Comparison of ENCODE assay signal across 23 cellular contexts in genomic region chr5:82419559-82420332, GRCh38.
DNase-seq lines count a peak whose midpoint lies in the region; ATAC-seq, FAIRE-seq and TF ChIP-seq lines count a peak whose summit lies in the region.
"Had no signal": no experiment of that assay in that cellular context is flagged by ENCODE, and none has a peak within 500 bp of the region (broad histone marks: within the 10 kb centered on the region; RNA-seq: fewer than 3 reads in every experiment).

No MANE protein-coding gene starts in this region.

- H3K23ac ChIP-seq in mesendoderm (ENCODE audit: low read length) = no peak overlapping the region

- H3K27me3 Mint-ChIP-seq in activated naive CD4-positive, alpha-beta T cell treated with anti-CD3 and anti-CD28 coated beads, Interleukin-2, amount 10 ng/mL, durations not matched to agents 7 days and 5 days = no peaks in the 10 kb centered on the region
- no peaks in the 10 kb centered on the region for H3K27me3 Mint-ChIP-seq in naive thymus-derived CD8-positive, alpha-beta T cell
- H3K27me3 Mint-ChIP-seq: activated naive CD4-positive, alpha-beta T cell treated with anti-CD3 and anti-CD28 coated beads, Interleukin-2, amount 50 U/mL, for 24 hours; CD4-positive, alpha-beta memory T cell had no signal

- H3K79me2 ChIP-seq in K562 (ENCODE audit: control insufficient read depth, insufficient read depth, low read length) (no peaks in the 10 kb centered on the region), mesendoderm (ENCODE audit: control insufficient read depth, insufficient read depth, low read length) (no peaks in the 10 kb centered on the region)

- no peaks in the 10 kb centered on the region for H3K36me3 ChIP-seq in HUES48 (ENCODE audit: control insufficient read depth, insufficient read depth, low read length)
- H3K36me3 ChIP-seq in K562 (ENCODE audit: control insufficient read depth, insufficient read depth, low read length) = no peaks in the 10 kb centered on the region
- no peaks in the 10 kb centered on the region for H3K36me3 ChIP-seq in mesendoderm (ENCODE audit: control insufficient read depth, insufficient read depth, low read length)
- H3K36me3 ChIP-seq: neutrophil, WERI-Rb-1 had no signal

- peak overlapping the region; percentile 28 for H2BK5ac ChIP-seq in mesendoderm (ENCODE audit: low read length)

- intact Hi-C loops in K562 (cut with micrococcal nuclease) = no loop called here

- H3K9me3 ChIP-seq in HUES48 (ENCODE audit: control insufficient read depth, insufficient read depth, low read length) (no peaks in the 10 kb centered on the region), K562 (replicated peaks; ENCODE audit: control insufficient read depth, insufficient read depth, low read depth, low read length) (no peaks in the 10 kb centered on the region)
- H3K9me3 ChIP-seq: neutrophil had no signal

- H2BK120ac ChIP-seq in mesendoderm (ENCODE audit: low read depth, low read length) = no peak overlapping the region

- no peak overlapping the region for H2BK15ac ChIP-seq in mesendoderm (replicated peaks; ENCODE audit: low read depth)

- H3K9me1 ChIP-seq in K562 (ENCODE audit: control insufficient read depth, insufficient read depth, low read length) = no peaks in the 10 kb centered on the region

- no peaks in the 10 kb centered on the region for H3K9me3 Mint-ChIP-seq in activated naive CD4-positive, alpha-beta T cell treated with anti-CD3 and anti-CD28 coated beads, Interleukin-2, amount 10 ng/mL, durations not matched to agents 7 days and 5 days
- no peaks in the 10 kb centered on the region for H3K9me3 Mint-ChIP-seq in naive thymus-derived CD8-positive, alpha-beta T cell
- H3K9me3 Mint-ChIP-seq: activated naive CD4-positive, alpha-beta T cell treated with anti-CD3 and anti-CD28 coated beads, Interleukin-2, amount 50 U/mL, for 24 hours; CD4-positive, alpha-beta memory T cell had no signal

- TF ChIP-seq CTCF in K562 (IDR thresholded peaks at IDR 0.05 in 2 of 3, conservative IDR thresholded peaks at IDR 0.05 in 1 of 3; ENCODE audit: insufficient read depth in 2 of 3, low read depth in 1 of 3, low read length in 3 of 3) = no peak
- no peak for TF ChIP-seq CTCF in omental fat pad (IDR thresholded peaks at IDR 0.05)

- no peak for TF ChIP-seq POLR2A in K562 (conservative IDR thresholded peaks at IDR 0.05)

- H3K36me3 Mint-ChIP-seq in activated naive CD4-positive, alpha-beta T cell treated with anti-CD3 and anti-CD28 coated beads, Interleukin-2, amount 10 ng/mL, durations not matched to agents 7 days and 5 days = no peaks in the 10 kb centered on the region
- no peaks in the 10 kb centered on the region for H3K36me3 Mint-ChIP-seq in naive thymus-derived CD8-positive, alpha-beta T cell
- H3K36me3 Mint-ChIP-seq: CD4-positive, alpha-beta memory T cell had no signal

- WGBS in K562 (ENCODE audit: insufficient coverage, low coverage, missing lambda C conversion rate) = 35% methylated on average over 6 of the region's 6 CpGs
- no CpG with 5 or more reads among the region's 6 CpGs for WGBS in mesendoderm (ENCODE audit: extremely low coverage, insufficient coverage, low lambda C conversion rate)

- CTCF ChIA-PET in K562 (lab: Yijun Ruan, JAX; ENCODE audit: low intra/inter-chr PET ratio) = no interaction called here
- CTCF ChIA-PET in activated naive CD4-positive, alpha-beta T cell treated with anti-CD3 and anti-CD28 coated beads, Interleukin-2, amount 10 ng/mL, durations not matched to agents 7 days and 5 days (lab: Charles Lee) = no interaction called here

- no peak for TF ChIP-seq EP300 in K562 (IDR thresholded peaks at IDR 0.05; ENCODE audit: low read length)

- no peak overlapping the region for H4K8ac ChIP-seq in mesendoderm (ENCODE audit: low read depth, low read length)

- no TSS peak for BruUV-seq in K562 (replicated peaks; lab: Mats Ljungman, UMichigan)

- no peak overlapping the region for H3K4me3 Mint-ChIP-seq in activated naive CD4-positive, alpha-beta T cell treated with anti-CD3 and anti-CD28 coated beads, Interleukin-2, amount 10 ng/mL, durations not matched to agents 7 days and 5 days
- no peak overlapping the region for H3K4me3 Mint-ChIP-seq in naive thymus-derived CD8-positive, alpha-beta T cell
- H3K4me3 Mint-ChIP-seq: activated naive CD4-positive, alpha-beta T cell treated with anti-CD3 and anti-CD28 coated beads, Interleukin-2, amount 50 U/mL, for 24 hours; CD4-positive, alpha-beta memory T cell had no signal

- peak overlapping the region; percentile 66 for H2AFZ ChIP-seq in K562 (ENCODE audit: low read depth, low read length)

- in situ Hi-C loops in K562 (cut with MboI) = no loop called here

- H3K4me1 ChIP-seq in HUES48 (ENCODE audit: control insufficient read depth, insufficient read depth, low read length) (peaks cover 19% of the 10 kb centered on the region), K562 (replicated peaks in 1 of 2; ENCODE audit: control insufficient read depth in 2 of 2, insufficient read depth in 2 of 2, low read length in 2 of 2) (peaks cover 17 to 70% of the 10 kb centered on the region in 2 experiments), mesendoderm (ENCODE audit: control insufficient read depth, low read depth, low read length) (peaks cover 3% of the 10 kb centered on the region)

- H3K9ac ChIP-seq in HUES48 (ENCODE audit: low read depth, low read length) = no peak overlapping the region
- H3K9ac ChIP-seq in K562 (ENCODE audit: insufficient read depth in 1 of 2, low read depth in 2 of 2, low read length in 2 of 2) = no peak overlapping the region
- no peak overlapping the region for H3K9ac ChIP-seq in mesendoderm (ENCODE audit: low read length)
- H3K9ac ChIP-seq: KMS-11 had no signal

- no peak overlapping the region for H3K18ac ChIP-seq in mesendoderm (ENCODE audit: low read length)

- peak overlapping the region; percentile 12 for H3K56ac ChIP-seq in mesendoderm (ENCODE audit: low read length)

- H3K27me3 ChIP-seq in HUES48 (ENCODE audit: control insufficient read depth, insufficient read depth, low read length) (no peaks in the 10 kb centered on the region), K562 (ENCODE audit: control insufficient read depth in 2 of 2, insufficient read depth in 2 of 2, low read length in 2 of 2) (no peaks in the 10 kb centered on the region), mesendoderm (ENCODE audit: insufficient read depth, low read length, poor library complexity) (no peaks in the 10 kb centered on the region)
- H3K27me3 ChIP-seq: neutrophil had no signal

- no peak overlapping the region for H2AK5ac ChIP-seq in mesendoderm (ENCODE audit: low read length)

- peak overlapping the region; percentile 22; the same call in 1 of the 2 replicates for H3K4me2 ChIP-seq in K562 (ENCODE audit: insufficient read depth, low read length)
- H3K4me2 ChIP-seq in mesendoderm (ENCODE audit: low read length) = no peak overlapping the region
- H3K4me2 ChIP-seq: KMS-11 had no signal

- no peak for TF ChIP-seq RAD21 in K562 (CRISPR knock-in tag; conservative IDR thresholded peaks at IDR 0.05 in 1 of 2, IDR thresholded peaks at IDR 0.05 in 1 of 2)

- ATAC-seq in K562 (0 out of 3 replicates have a peak, but pooled peaks have one; percentile 6), omental fat pad (ENCODE audit: low FRiP score) (no peak)
- no peak for ATAC-seq in naive thymus-derived CD8-positive, alpha-beta T cell

- H4K5ac ChIP-seq in mesendoderm (ENCODE audit: low read length) = no peak overlapping the region

- H3K4me3 ChIP-seq in HUES48 (ENCODE audit: low read depth, low read length) (no peak overlapping the region), K562 (no peak overlapping the region), mesendoderm (ENCODE audit: low read length) (no peak overlapping the region)

- DNase-seq in NCI-H1417 (lab: John Stamatoyannopoulos, UW) = peak in 2 of 3 experiments; percentile 4 to 31
- no peak for DNase-seq in NCI-H1417 treated with DMSO at 0.1 percent for 48 hours (lab: John Stamatoyannopoulos, UW)
- DNase-seq in K562 (ENCODE audit: extremely low read depth in 1 of 4, low spot score in 3 of 4) = no peak
- DNase-seq in mesendoderm = peak; percentile 25
- no peak for DNase-seq in activated naive CD4-positive, alpha-beta T cell treated with anti-CD3 and anti-CD28 coated beads, Interleukin-2, amount 10 ng/mL, durations not matched to agents 7 days and 5 days
- DNase-seq in naive thymus-derived CD8-positive, alpha-beta T cell = no peak
- no peak for DNase-seq in omental fat pad (ENCODE audit: low spot score)
- DNase-seq: activated CD4-positive, alpha-beta T cell treated with anti-CD3 and anti-CD28 coated beads, Interleukin-2, amount 50 U/mL, for 1 hour; CD4-positive, alpha-beta memory T cell; GOT3; kidney; NCI-H187; NCI-H446 treated with DMSO at 0.1 percent for 48 hours; small intestine; stimulated activated CD4-positive, alpha-beta T cell treated with anti-CD3 and anti-CD28 coated beads, Interleukin-1b, Interleukin-23, amount 100 ng/mL, for 48 hours; T-helper 2 cell; WERI-Rb-1 had no signal

- no peak overlapping the region for H3K27ac Mint-ChIP-seq in activated naive CD4-positive, alpha-beta T cell treated with anti-CD3 and anti-CD28 coated beads, Interleukin-2, amount 10 ng/mL, durations not matched to agents 7 days and 5 days
- no peak overlapping the region for H3K27ac Mint-ChIP-seq in naive thymus-derived CD8-positive, alpha-beta T cell
- H3K27ac Mint-ChIP-seq: activated naive CD4-positive, alpha-beta T cell treated with anti-CD3 and anti-CD28 coated beads, Interleukin-2, amount 50 U/mL, for 24 hours; CD4-positive, alpha-beta memory T cell had no signal

- FAIRE-seq in K562 (lab: Jason Lieb, UNC) = no peak
- FAIRE-seq: endometrium, kidney, small intestine had no signal

- H4K20me1 ChIP-seq in K562 (replicated peaks; ENCODE audit: control insufficient read depth, insufficient read depth, low read length) = no peaks in the 10 kb centered on the region

- H3K27ac ChIP-seq in HUES48 (ENCODE audit: low read depth, low read length) = peak overlapping the region; percentile 54
- H3K27ac ChIP-seq in K562 (ENCODE audit: extremely low read depth, low read depth, low read length) = peak overlapping the region; percentile 37; the same call in 2 of the 3 replicates
- no peak overlapping the region for H3K27ac ChIP-seq in mesendoderm (ENCODE audit: low read depth, low read length)
- H3K27ac ChIP-seq: 22Rv1, KMS-11, neutrophil, WERI-Rb-1 had no signal

- POLR2A ChIA-PET in K562 (lab: Yijun Ruan, JAX) = interaction anchor here (0.6 kb wide), 1 partner anchor 630 kb away, joined by 3 read pairs; no protein-coding TSS in a partner anchor
- POLR2A ChIA-PET in naive thymus-derived CD8-positive, alpha-beta T cell (lab: Charles Lee) = no interaction called here

- no peaks in the 10 kb centered on the region for H3K4me1 Mint-ChIP-seq in activated naive CD4-positive, alpha-beta T cell treated with anti-CD3 and anti-CD28 coated beads, Interleukin-2, amount 10 ng/mL, durations not matched to agents 7 days and 5 days
- H3K4me1 Mint-ChIP-seq in naive thymus-derived CD8-positive, alpha-beta T cell = peaks cover 0 to 1% (median 0%) of the 10 kb centered on the region in 4 donors
- H3K4me1 Mint-ChIP-seq: activated naive CD4-positive, alpha-beta T cell treated with anti-CD3 and anti-CD28 coated beads, Interleukin-2, amount 50 U/mL, for 24 hours; CD4-positive, alpha-beta memory T cell had no signal

- no peak overlapping the region for H3K4ac ChIP-seq in mesendoderm (ENCODE audit: low read depth, low read length)

- H3K79me1 ChIP-seq in mesendoderm (ENCODE audit: low read length) = no peaks in the 10 kb centered on the region

TF ChIP-seq in K562, 482 proteins besides CTCF, POLR2A, EP300 and RAD21 (continues in another document):
- no peak for TF ChIP-seq CBX2 (IDR thresholded peaks at IDR 0.05; ENCODE audit: insufficient read depth, low read length, poor library complexity, severe bottlenecking)

Comparison
In these comparisons a context has a peak if more than half of its experiments do, and no peak if none do; other contexts are left out.
1. DNase-seq: peak in NCI-H1417 (2 of 3) and mesendoderm (single experiment); none in NCI-H1417 treated with DMSO at 0.1 percent for 48 hours (single experiment), K562 (0 of 4), activated naive CD4-positive, alpha-beta T cell treated with anti-CD3 and anti-CD28 coated beads, Interleukin-2, amount 10 ng/mL, durations not matched to agents 7 days and 5 days (single experiment), naive thymus-derived CD8-positive, alpha-beta T cell (0 of 10) and omental fat pad (single experiment).